ENCODE assay signal across 8 cellular contexts in the genomic region with DNA sequence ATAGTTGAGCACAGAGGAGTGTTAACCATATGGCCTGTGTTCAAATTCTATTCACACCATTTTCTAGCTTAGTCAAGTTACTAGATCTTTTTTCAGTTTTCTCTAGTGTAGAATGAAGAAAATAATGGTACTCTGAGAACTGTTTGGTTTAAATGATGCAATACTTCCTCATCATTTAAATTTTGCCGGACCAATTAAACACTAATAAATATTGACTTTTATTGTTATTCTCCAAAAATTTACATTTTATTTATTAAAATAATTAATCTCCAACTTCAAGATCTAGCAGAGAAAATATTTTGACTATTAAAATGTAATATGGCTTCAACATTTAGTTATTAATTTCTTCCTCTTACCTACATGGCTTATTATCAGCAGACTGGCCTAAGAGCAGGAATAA.
"Had no signal": no experiment of that assay in that cellular context is flagged by ENCODE, and none has a peak within 500 bp of the region (broad histone marks: within the 10 kb centered on the region; RNA-seq: fewer than 3 reads in every experiment).

No MANE protein-coding gene starts in this region.

- H3K4me1 Mint-ChIP-seq: H9 had no signal

- H3K4me2 ChIP-seq: GM23338 had no signal

- H2AFZ ChIP-seq: GM23338 had no signal

- ATAC-seq: GM23338 had no signal

- FAIRE-seq: H1, H54, HTR-8/SVneo had no signal

- H3K4me3 Mint-ChIP-seq: GM23338, H9 had no signal

- H3K27ac Mint-ChIP-seq: GM23338, H9 had no signal

- DNase-seq: H9, HCEC 1CT, IMR-90, KG1 had no signal

- H3K4me3 ChIP-seq: GM23338 had no signal
